ENCODE assay signal across 22 cellular contexts in genomic region chr17:16104189-16104588, GRCh38.
DNase-seq lines count a peak whose midpoint lies in the region; ATAC-seq and TF ChIP-seq lines count a peak whose summit lies in the region.
"Had no signal": no experiment of that assay in that cellular context is flagged by ENCODE, and none has a peak within 500 bp of the region (broad histone marks: within the 10 kb centered on the region; RNA-seq: fewer than 3 reads in every experiment).

No MANE protein-coding gene starts in this region.

- no peaks in the 10 kb centered on the region for H4K20me1 ChIP-seq in SK-N-SH (ENCODE audit: insufficient read depth)
- peaks cover 6% of the 10 kb centered on the region for H4K20me1 ChIP-seq in osteoblast (ENCODE audit: insufficient read depth, low read length)

- 94% methylated on average over 4 of the region's 4 CpGs for WGBS in SK-N-SH (ENCODE audit: low lambda C conversion rate)

- POLR2A ChIA-PET in SK-N-SH (lab: Yijun Ruan, JAX), result no interaction called here

- H3K79me2 ChIP-seq in SK-N-SH (ENCODE audit: insufficient read depth), result peaks cover 16% of the 10 kb centered on the region; the same call in 1 of the 2 replicates
- peaks cover 36% of the 10 kb centered on the region for H3K79me2 ChIP-seq in osteoblast (ENCODE audit: insufficient read depth, low read length)

- no peaks in the 10 kb centered on the region for H3F3A ChIP-seq in SK-N-SH (replicated peaks; ENCODE audit: insufficient read depth)

- H3K36me3 ChIP-seq in SK-N-SH (replicated peaks in 1 of 2; ENCODE audit: control insufficient read depth in 1 of 2, insufficient read depth in 2 of 2, low read length in 1 of 2), result peaks cover 42 to 72% of the 10 kb centered on the region in 2 experiments
- H3K36me3 ChIP-seq in osteoblast (ENCODE audit: insufficient read depth, low read length), result peaks cover 26% of the 10 kb centered on the region
- peaks cover 0 to 17% of the 10 kb centered on the region in 2 donors for H3K36me3 ChIP-seq in vagina
- H3K36me3 ChIP-seq: BE2C had no signal

- H3K27me3 ChIP-seq in SK-N-SH (ENCODE audit: insufficient read depth), result no peaks in the 10 kb centered on the region
- H3K27me3 ChIP-seq in osteoblast (ENCODE audit: insufficient read depth, low read length), result no peaks in the 10 kb centered on the region
- no peaks in the 10 kb centered on the region for H3K27me3 ChIP-seq in vagina
- H3K27me3 ChIP-seq: BE2C; BLaER1 treated with 17β-estradiol and CSF1 and Interleukin-3, amounts not matched to agents 10 nM and 100 nM had no signal

- TF ChIP-seq EP300 in SK-N-SH (IDR thresholded peaks at IDR 0.05; ENCODE audit: borderline replicate concordance in 1 of 2, low read depth in 1 of 2, low read length in 1 of 2) (no peak), Ishikawa (IDR thresholded peaks at IDR 0.05; ENCODE audit: borderline replicate concordance) (no peak)

- ATAC-seq in SK-N-SH treated with all-trans-retinoic acid at 6 μM for 48 hours (no peak), GM18502 (IDR thresholded peaks at IDR 0.05; ENCODE audit: poor library complexity, unreplicated experiment) (no peak)
- ATAC-seq: GM12878 had no signal

- H3K9me2 ChIP-seq in SK-N-SH, result no peaks in the 10 kb centered on the region

- no peak overlapping the region for H3K4me3 ChIP-seq in SK-N-SH (ENCODE audit: low read depth in 2 of 2, low read length in 1 of 2)
- H3K4me3 ChIP-seq in osteoblast (ENCODE audit: insufficient read depth, low read length), result no peak overlapping the region
- no peak overlapping the region for H3K4me3 ChIP-seq in vagina
- H3K4me3 ChIP-seq: BLaER1 treated with 17β-estradiol and CSF1 and Interleukin-3, amounts not matched to agents 10 nM and 100 nM; GM12878; HAP-1 had no signal

- H3K9ac ChIP-seq in SK-N-SH, result no peak overlapping the region
- H3K9ac ChIP-seq: BLaER1 treated with 17β-estradiol and CSF1 and Interleukin-3, amounts not matched to agents 10 nM and 100 nM had no signal

- 0 out of 4 replicates have a peak, but pooled peaks cover 0 to 4% of the 10 kb centered on the region in 2 experiments for H3K4me1 ChIP-seq in SK-N-SH (ENCODE audit: control insufficient read depth in 1 of 2, insufficient read depth in 2 of 2, low read depth in 1 of 2, low read length in 1 of 2)
- H3K4me1 ChIP-seq in osteoblast (ENCODE audit: insufficient read depth, low read length), result no peaks in the 10 kb centered on the region
- H3K4me1 ChIP-seq in vagina, result no peaks in the 10 kb centered on the region
- H3K4me1 ChIP-seq: BE2C; BLaER1 treated with 17β-estradiol and CSF1 and Interleukin-3, amounts not matched to agents 10 nM and 100 nM; HAP-1 had no signal

- H2AFZ ChIP-seq in SK-N-SH (ENCODE audit: low read depth) (no peak overlapping the region), osteoblast (ENCODE audit: low read length) (no peak overlapping the region)

- H3K9me3 ChIP-seq in SK-N-SH (no peaks in the 10 kb centered on the region), osteoblast (ENCODE audit: low read depth, low read length) (no peaks in the 10 kb centered on the region), vagina (no peaks in the 10 kb centered on the region)
- H3K9me3 ChIP-seq: BE2C; BLaER1 treated with 17β-estradiol and CSF1 and Interleukin-3, amounts not matched to agents 10 nM and 100 nM; HAP-1 had no signal

- H3K27ac ChIP-seq in SK-N-SH (ENCODE audit: low read depth in 2 of 2, low read length in 1 of 2), result no peak overlapping the region
- H3K27ac ChIP-seq in osteoblast (ENCODE audit: low read depth, low read length), result no peak overlapping the region
- H3K27ac ChIP-seq in vagina, result peak overlapping the region; percentile 77
- H3K27ac ChIP-seq: 22Rv1; BLaER1 treated with 17β-estradiol and CSF1 and Interleukin-3, amounts not matched to agents 10 nM and 100 nM had no signal

- CTCF ChIA-PET in SK-N-SH (lab: Yijun Ruan, JAX), result no interaction called here

- TF ChIP-seq POLR2A in vagina (IDR thresholded peaks at IDR 0.05), result no peak

- TF ChIP-seq RAD21 in SK-N-SH (IDR thresholded peaks at IDR 0.05; ENCODE audit: low read length) (no peak), Ishikawa (IDR thresholded peaks at IDR 0.05; ENCODE audit: low read depth) (no peak)

- DNase-seq in SK-N-SH, result no peak
- DNase-seq in osteoblast (ENCODE audit: insufficient read length, low spot score, missing footprints), result peak; percentile 48
- no peak for DNase-seq in vagina (ENCODE audit: extremely low spot score in 2 of 2)
- DNase-seq in anterior cingulate cortex (lab: John Stamatoyannopoulos, UW), result no peak
- DNase-seq in NCI-H2081 (lab: John Stamatoyannopoulos, UW), result no peak
- DNase-seq: ACHN; AML-193; BE2C; CD4-positive, alpha-beta T cell; CD8-positive, alpha-beta memory T cell; DMS 273 treated with DMSO at 0.1 percent for 48 hours; DMS79; EL; GDM1; GOT3 had no signal

- H3K4me2 ChIP-seq in SK-N-SH (no peak overlapping the region), osteoblast (ENCODE audit: insufficient read depth, low read length) (no peak overlapping the region)
- H3K4me2 ChIP-seq: BLaER1 treated with 17β-estradiol and CSF1 and Interleukin-3, amounts not matched to agents 10 nM and 100 nM had no signal

- TF ChIP-seq CTCF in SK-N-SH (IDR thresholded peaks at IDR 0.05) (no peak), osteoblast (IDR thresholded peaks at IDR 0.05; ENCODE audit: extremely low read depth, low read depth, low read length) (no peak), vagina (IDR thresholded peaks at IDR 0.05) (no peak)

- intact Hi-C loops in vagina (cut with DNase I), result no loop called here

TF ChIP-seq in SK-N-SH treated with all-trans-retinoic acid at 6 μM for 48 hours, 23 proteins besides CTCF, POLR2A, EP300 and RAD21:
- TF ChIP-seq, protein P1, sequence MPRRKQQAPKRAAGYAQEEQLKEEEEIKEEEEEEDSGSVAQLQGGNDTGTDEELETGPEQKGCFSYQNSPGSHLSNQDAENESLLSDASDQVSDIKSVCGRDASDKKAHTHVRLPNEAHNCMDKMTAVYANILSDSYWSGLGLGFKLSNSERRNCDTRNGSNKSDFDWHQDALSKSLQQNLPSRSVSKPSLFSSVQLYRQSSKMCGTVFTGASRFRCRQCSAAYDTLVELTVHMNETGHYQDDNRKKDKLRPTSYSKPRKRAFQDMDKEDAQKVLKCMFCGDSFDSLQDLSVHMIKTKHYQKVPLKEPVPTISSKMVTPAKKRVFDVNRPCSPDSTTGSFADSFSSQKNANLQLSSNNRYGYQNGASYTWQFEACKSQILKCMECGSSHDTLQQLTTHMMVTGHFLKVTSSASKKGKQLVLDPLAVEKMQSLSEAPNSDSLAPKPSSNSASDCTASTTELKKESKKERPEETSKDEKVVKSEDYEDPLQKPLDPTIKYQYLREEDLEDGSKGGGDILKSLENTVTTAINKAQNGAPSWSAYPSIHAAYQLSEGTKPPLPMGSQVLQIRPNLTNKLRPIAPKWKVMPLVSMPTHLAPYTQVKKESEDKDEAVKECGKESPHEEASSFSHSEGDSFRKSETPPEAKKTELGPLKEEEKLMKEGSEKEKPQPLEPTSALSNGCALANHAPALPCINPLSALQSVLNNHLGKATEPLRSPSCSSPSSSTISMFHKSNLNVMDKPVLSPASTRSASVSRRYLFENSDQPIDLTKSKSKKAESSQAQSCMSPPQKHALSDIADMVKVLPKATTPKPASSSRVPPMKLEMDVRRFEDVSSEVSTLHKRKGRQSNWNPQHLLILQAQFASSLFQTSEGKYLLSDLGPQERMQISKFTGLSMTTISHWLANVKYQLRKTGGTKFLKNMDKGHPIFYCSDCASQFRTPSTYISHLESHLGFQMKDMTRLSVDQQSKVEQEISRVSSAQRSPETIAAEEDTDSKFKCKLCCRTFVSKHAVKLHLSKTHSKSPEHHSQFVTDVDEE (CRISPR knock-in tag; IDR thresholded peaks at IDR 0.05), result no peak
- no peak for TF ChIP-seq OSR1 (CRISPR knock-in tag; IDR thresholded peaks at IDR 0.05)
- no peak for TF ChIP-seq ISL1 (CRISPR knock-in tag; IDR thresholded peaks at IDR 0.05)
- TF ChIP-seq ZNF8 (CRISPR knock-in tag; IDR thresholded peaks at IDR 0.05), result no peak
- TF ChIP-seq ZFP30 (CRISPR knock-in tag; IDR thresholded peaks at IDR 0.05), result no peak
- TF ChIP-seq ZNF565 (CRISPR knock-in tag; conservative IDR thresholded peaks at IDR 0.05; ENCODE audit: low read depth), result no peak
- no peak for TF ChIP-seq TOX (CRISPR knock-in tag; IDR thresholded peaks at IDR 0.05; ENCODE audit: borderline replicate concordance)
TF ChIP-seq in SK-N-SH treated with all-trans-retinoic acid at 6 μM for 48 hours: peak in this region for 0.

TF ChIP-seq in Ishikawa, 13 proteins besides CTCF, POLR2A, EP300 and RAD21:
- TF ChIP-seq TCF12 (IDR thresholded peaks at IDR 0.05; ENCODE audit: low read depth) (no peak), TAF1 (IDR thresholded peaks at IDR 0.05; ENCODE audit: low read depth) (no peak), NFIC (IDR thresholded peaks at IDR 0.05) (no peak)
- TF ChIP-seq, protein P2, sequence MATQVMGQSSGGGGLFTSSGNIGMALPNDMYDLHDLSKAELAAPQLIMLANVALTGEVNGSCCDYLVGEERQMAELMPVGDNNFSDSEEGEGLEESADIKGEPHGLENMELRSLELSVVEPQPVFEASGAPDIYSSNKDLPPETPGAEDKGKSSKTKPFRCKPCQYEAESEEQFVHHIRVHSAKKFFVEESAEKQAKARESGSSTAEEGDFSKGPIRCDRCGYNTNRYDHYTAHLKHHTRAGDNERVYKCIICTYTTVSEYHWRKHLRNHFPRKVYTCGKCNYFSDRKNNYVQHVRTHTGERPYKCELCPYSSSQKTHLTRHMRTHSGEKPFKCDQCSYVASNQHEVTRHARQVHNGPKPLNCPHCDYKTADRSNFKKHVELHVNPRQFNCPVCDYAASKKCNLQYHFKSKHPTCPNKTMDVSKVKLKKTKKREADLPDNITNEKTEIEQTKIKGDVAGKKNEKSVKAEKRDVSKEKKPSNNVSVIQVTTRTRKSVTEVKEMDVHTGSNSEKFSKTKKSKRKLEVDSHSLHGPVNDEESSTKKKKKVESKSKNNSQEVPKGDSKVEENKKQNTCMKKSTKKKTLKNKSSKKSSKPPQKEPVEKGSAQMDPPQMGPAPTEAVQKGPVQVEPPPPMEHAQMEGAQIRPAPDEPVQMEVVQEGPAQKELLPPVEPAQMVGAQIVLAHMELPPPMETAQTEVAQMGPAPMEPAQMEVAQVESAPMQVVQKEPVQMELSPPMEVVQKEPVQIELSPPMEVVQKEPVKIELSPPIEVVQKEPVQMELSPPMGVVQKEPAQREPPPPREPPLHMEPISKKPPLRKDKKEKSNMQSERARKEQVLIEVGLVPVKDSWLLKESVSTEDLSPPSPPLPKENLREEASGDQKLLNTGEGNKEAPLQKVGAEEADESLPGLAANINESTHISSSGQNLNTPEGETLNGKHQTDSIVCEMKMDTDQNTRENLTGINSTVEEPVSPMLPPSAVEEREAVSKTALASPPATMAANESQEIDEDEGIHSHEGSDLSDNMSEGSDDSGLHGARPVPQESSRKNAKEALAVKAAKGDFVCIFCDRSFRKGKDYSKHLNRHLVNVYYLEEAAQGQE (IDR thresholded peaks at IDR 0.05; ENCODE audit: low read depth), result peak; percentile 26; the same call in 1 of the 2 replicates
- TF ChIP-seq, protein P3, sequence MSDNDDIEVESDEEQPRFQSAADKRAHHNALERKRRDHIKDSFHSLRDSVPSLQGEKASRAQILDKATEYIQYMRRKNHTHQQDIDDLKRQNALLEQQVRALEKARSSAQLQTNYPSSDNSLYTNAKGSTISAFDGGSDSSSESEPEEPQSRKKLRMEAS (IDR thresholded peaks at IDR 0.05), result no peak
